12 cellular contexts compared by ENCODE assay signal in genomic region chr13:113545455-113545930, GRCh38. TPM values are rescaled to one million over a fixed set of nuclear protein-coding genes. Genes with fewer than 3 reads are reported as not detected.
DNase-seq lines count a peak whose midpoint lies in the region; ATAC-seq and TF ChIP-seq lines count a peak whose summit lies in the region.
"Had no signal": no experiment of that assay in that cellular context is flagged by ENCODE, and none has a peak within 500 bp of the region (broad histone marks: within the 10 kb centered on the region; RNA-seq: fewer than 3 reads in every experiment).

No MANE protein-coding gene starts in this region.

- peak overlapping the region in 1 of 2 experiments; percentile 99; a peak in 2 of 4 replicates for H3K27ac ChIP-seq in SK-N-SH (ENCODE audit: low read depth in 2 of 2, low read length in 1 of 2)
- H3K27ac ChIP-seq in lung (ENCODE audit: low read depth in 1 of 2, low read length in 1 of 2) = peak overlapping the region in 1 of 2 donors; percentile 2
- H3K27ac ChIP-seq in tibial nerve = peak overlapping the region in 3 of 4 donors; percentile 40 to 81 (median 80)

- peak; percentile 59 for DNase-seq in SK-N-SH
- DNase-seq in endothelial cell (ENCODE audit: low spot score) = no peak
- DNase-seq in lung (ENCODE audit: low spot score) = no peak
- no peak for DNase-seq in tibial nerve (ENCODE audit: low spot score in 2 of 2)
- DNase-seq in DMS79 treated with DMSO at 0.1 percent for 48 hours (lab: John Stamatoyannopoulos, UW) = no peak
- DNase-seq in 8988T = no peak
- no peak for DNase-seq in DMS 273 treated with DMSO at 0.1 percent for 48 hours (lab: John Stamatoyannopoulos, UW)
- DNase-seq: activated T-cell treated with anti-CD3 and anti-CD28 coated beads, Interleukin-2, amount 50 U/mL, for 4 hours; NCI-H2081 treated with DMSO at 0.1 percent for 48 hours had no signal

- H3K9me3 ChIP-seq in SK-N-SH (no peaks in the 10 kb centered on the region), lung (ENCODE audit: control insufficient read depth in 2 of 2, insufficient read depth in 1 of 2, low read length in 1 of 2) (peaks cover 0 to 3% of the 10 kb centered on the region in 2 donors), tibial nerve (no peaks in the 10 kb centered on the region)

- peak overlapping the region; percentile 69 for H3K4me3 Mint-ChIP-seq in endothelial cell (ENCODE audit: unreplicated experiment)
- H3K4me3 Mint-ChIP-seq: activated T-cell treated with anti-CD3 and anti-CD28 coated beads, Interleukin-2, amount 50 U/mL, for 4 hours had no signal

- H3K36me3 ChIP-seq in SK-N-SH (replicated peaks in 1 of 2; ENCODE audit: control insufficient read depth in 1 of 2, insufficient read depth in 2 of 2, low read length in 1 of 2) (peaks cover 13 to 23% of the 10 kb centered on the region in 2 experiments), lung (ENCODE audit: control insufficient read depth in 2 of 2, insufficient read depth in 2 of 2, low read length in 2 of 2) (peaks cover 4 to 18% of the 10 kb centered on the region in 2 donors), tibial nerve (peaks cover 0 to 46% (median 0%) of the 10 kb centered on the region in 3 donors)

- H3K36me3 Mint-ChIP-seq in endothelial cell (ENCODE audit: low read depth, unreplicated experiment) = peaks cover 39% of the 10 kb centered on the region

- H3K9ac ChIP-seq in SK-N-SH = no peak overlapping the region

- no peak for TF ChIP-seq CTCF in SK-N-SH (IDR thresholded peaks at IDR 0.05)
- no peak for TF ChIP-seq CTCF in endothelial cell (IDR thresholded peaks at IDR 0.05; ENCODE audit: unreplicated experiment)
- TF ChIP-seq CTCF in lung (IDR thresholded peaks at IDR 0.05; ENCODE audit: control extremely low read depth, extremely low read depth) = no peak
- TF ChIP-seq CTCF in tibial nerve (IDR thresholded peaks at IDR 0.05) = no peak

- ATAC-seq in SK-N-SH treated with all-trans-retinoic acid at 6 μM for 48 hours (no peak; the same call in 2 of the 3 replicates), lung (ENCODE audit: insufficient read depth, low FRiP score) (no peak)
- ATAC-seq: activated T-cell treated with anti-CD3 and anti-CD28 coated beads, Interleukin-2, amount 50 U/mL, for 4 hours; GM12878 had no signal

- WGBS in SK-N-SH (ENCODE audit: low lambda C conversion rate) = 95% methylated on average over 5 of the region's 5 CpGs
- WGBS in lung, 2 donors = 74 to 86% methylated on average over 5 of the region's 5 CpGs
- 45 to 54% methylated on average over 5 of the region's 5 CpGs for WGBS in tibial nerve, 2 donors

- H3K27me3 ChIP-seq in SK-N-SH (ENCODE audit: insufficient read depth) = no peaks in the 10 kb centered on the region
- no peaks in the 10 kb centered on the region for H3K27me3 ChIP-seq in lung (ENCODE audit: control insufficient read depth, insufficient read depth)
- H3K27me3 ChIP-seq in tibial nerve = no peaks in the 10 kb centered on the region
- H3K27me3 ChIP-seq: dorsolateral prefrontal cortex had no signal

- CTCF ChIA-PET in SK-N-SH (lab: Yijun Ruan, JAX) = interaction anchor here (0.7 to 4.8 kb wide), 5 partner anchors 16 to 152 kb away, joined by 3 to 39 read pairs (median 8); no protein-coding TSS in a partner anchor

- TF ChIP-seq EP300 in SK-N-SH (IDR thresholded peaks at IDR 0.05; ENCODE audit: borderline replicate concordance in 1 of 2, low read depth in 1 of 2, low read length in 1 of 2) = no peak
- no peak for TF ChIP-seq EP300 in tibial nerve (IDR thresholded peaks at IDR 0.05)

- H3K4me1 Mint-ChIP-seq in endothelial cell (ENCODE audit: unreplicated experiment) = peaks cover 47% of the 10 kb centered on the region

- H4K20me1 ChIP-seq in SK-N-SH (ENCODE audit: insufficient read depth) = peaks cover 60% of the 10 kb centered on the region

- TF ChIP-seq POLR2A in tibial nerve (IDR thresholded peaks at IDR 0.05) = no peak

- H3K4me1 ChIP-seq in SK-N-SH (ENCODE audit: control insufficient read depth in 1 of 2, insufficient read depth in 2 of 2, low read depth in 1 of 2, low read length in 1 of 2) = peaks cover 0 to 72% of the 10 kb centered on the region in 2 experiments; a peak in 2 of 4 replicates
- H3K4me1 ChIP-seq in lung (ENCODE audit: control insufficient read depth in 2 of 2, insufficient read depth in 2 of 2, low read length in 2 of 2) = peaks cover 9 to 15% of the 10 kb centered on the region in 2 donors
- H3K4me1 ChIP-seq in tibial nerve = peaks cover 0 to 44% (median 17%) of the 10 kb centered on the region in 4 donors

- H3K9me2 ChIP-seq in SK-N-SH = no peaks in the 10 kb centered on the region

- H3K27me3 Mint-ChIP-seq in endothelial cell (ENCODE audit: unreplicated experiment) = peaks cover 14% of the 10 kb centered on the region

- TF ChIP-seq RAD21 in SK-N-SH (IDR thresholded peaks at IDR 0.05; ENCODE audit: low read length) = no peak

- H3F3A ChIP-seq in SK-N-SH (replicated peaks; ENCODE audit: insufficient read depth) = no peaks in the 10 kb centered on the region

- POLR2A ChIA-PET in SK-N-SH (lab: Yijun Ruan, JAX) = interaction anchor here (1.0 kb wide), 1 partner anchor 56 kb away, joined by 4 read pairs; no protein-coding TSS in a partner anchor

- peak overlapping the region; percentile 97 for H3K27ac Mint-ChIP-seq in endothelial cell (ENCODE audit: unreplicated experiment)

- H3K4me2 ChIP-seq in SK-N-SH = no peak overlapping the region

- peaks cover 46% of the 10 kb centered on the region for H3K79me2 ChIP-seq in SK-N-SH (ENCODE audit: insufficient read depth)

- H3K9me3 Mint-ChIP-seq in endothelial cell (ENCODE audit: unreplicated experiment) = no peaks in the 10 kb centered on the region

- no peak overlapping the region for H3K4me3 ChIP-seq in SK-N-SH (ENCODE audit: low read depth in 2 of 2, low read length in 1 of 2)
- peak overlapping the region; percentile 27 for H3K4me3 ChIP-seq in lung
- no peak overlapping the region for H3K4me3 ChIP-seq in tibial nerve
- H3K4me3 ChIP-seq: dorsolateral prefrontal cortex, GM12878 had no signal

- no peak overlapping the region for H2AFZ ChIP-seq in SK-N-SH (ENCODE audit: low read depth)

TF ChIP-seq in SK-N-SH, 30 proteins besides CTCF, POLR2A, EP300 and RAD21:
- 0 out of 2 replicates have a peak, but pooled peaks have one; percentile 11 for TF ChIP-seq RCOR1 (IDR thresholded peaks at IDR 0.05; ENCODE audit: low read length)
- TF ChIP-seq, protein P1, sequence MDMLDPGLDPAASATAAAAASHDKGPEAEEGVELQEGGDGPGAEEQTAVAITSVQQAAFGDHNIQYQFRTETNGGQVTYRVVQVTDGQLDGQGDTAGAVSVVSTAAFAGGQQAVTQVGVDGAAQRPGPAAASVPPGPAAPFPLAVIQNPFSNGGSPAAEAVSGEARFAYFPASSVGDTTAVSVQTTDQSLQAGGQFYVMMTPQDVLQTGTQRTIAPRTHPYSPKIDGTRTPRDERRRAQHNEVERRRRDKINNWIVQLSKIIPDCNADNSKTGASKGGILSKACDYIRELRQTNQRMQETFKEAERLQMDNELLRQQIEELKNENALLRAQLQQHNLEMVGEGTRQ (IDR thresholded peaks at IDR 0.05; ENCODE audit: borderline replicate concordance, low read depth, low read length) = no peak
TF ChIP-seq in SK-N-SH: peak in this region for 1.

TF ChIP-seq in SK-N-SH treated with all-trans-retinoic acid at 6 μM for 48 hours, 23 proteins besides CTCF, POLR2A, EP300 and RAD21:
- TF ChIP-seq ARNTL (CRISPR knock-in tag; IDR thresholded peaks at IDR 0.05; ENCODE audit: borderline replicate concordance, low read depth) (no peak), ZFP30 (CRISPR knock-in tag; IDR thresholded peaks at IDR 0.05) (no peak)
- TF ChIP-seq, protein P2, sequence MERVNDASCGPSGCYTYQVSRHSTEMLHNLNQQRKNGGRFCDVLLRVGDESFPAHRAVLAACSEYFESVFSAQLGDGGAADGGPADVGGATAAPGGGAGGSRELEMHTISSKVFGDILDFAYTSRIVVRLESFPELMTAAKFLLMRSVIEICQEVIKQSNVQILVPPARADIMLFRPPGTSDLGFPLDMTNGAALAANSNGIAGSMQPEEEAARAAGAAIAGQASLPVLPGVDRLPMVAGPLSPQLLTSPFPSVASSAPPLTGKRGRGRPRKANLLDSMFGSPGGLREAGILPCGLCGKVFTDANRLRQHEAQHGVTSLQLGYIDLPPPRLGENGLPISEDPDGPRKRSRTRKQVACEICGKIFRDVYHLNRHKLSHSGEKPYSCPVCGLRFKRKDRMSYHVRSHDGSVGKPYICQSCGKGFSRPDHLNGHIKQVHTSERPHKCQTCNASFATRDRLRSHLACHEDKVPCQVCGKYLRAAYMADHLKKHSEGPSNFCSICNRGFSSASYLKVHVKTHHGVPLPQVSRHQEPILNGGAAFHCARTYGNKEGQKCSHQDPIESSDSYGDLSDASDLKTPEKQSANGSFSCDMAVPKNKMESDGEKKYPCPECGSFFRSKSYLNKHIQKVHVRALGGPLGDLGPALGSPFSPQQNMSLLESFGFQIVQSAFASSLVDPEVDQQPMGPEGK (CRISPR knock-in tag; IDR thresholded peaks at IDR 0.05; ENCODE audit: borderline replicate concordance) = no peak

RNA-seq across cellular contexts. Expression of gene TFDP1, which starts 39.1 kb away (rescaled TPM):
- 61.4 and 76.7 TPM in 2 replicates for polyA plus RNA-seq in SK-N-SH (2012; rRNA removed)
- 84.0 and 86.0 TPM in 2 replicates for polyA plus RNA-seq in SK-N-SH (2012; cell fraction: cytosol; rRNA removed)
- polyA plus RNA-seq in SK-N-SH (2012; cell fraction: nucleus; rRNA removed) = 70.1 and 82.8 TPM in 2 replicates
- total RNA-seq in endothelial cell (ENCODE audit: unreplicated experiment) = 65.8 TPM
- 10 to 100 TPM; 44.1 to 44.2 TPM for total RNA-seq in lung
- 10 to 100 TPM; 19.6 to 36.6 TPM for polyA plus RNA-seq in lung
- total RNA-seq in tibial nerve = 10 to 100 TPM; 19.2 to 45.3 (median 34.1) TPM

RNA-seq across cellular contexts. Expression of gene DCUN1D2, which starts 55.0 kb away (rescaled TPM):
- polyA plus RNA-seq in SK-N-SH (2012; rRNA removed) = 11.0 and 13.0 TPM in 2 replicates
- polyA plus RNA-seq in SK-N-SH (2012; cell fraction: cytosol; rRNA removed) = 7.2 and 7.4 TPM in 2 replicates
- 58.3 and 68.7 TPM in 2 replicates for polyA plus RNA-seq in SK-N-SH (2012; cell fraction: nucleus; rRNA removed)
- 23.9 TPM for total RNA-seq in endothelial cell (ENCODE audit: unreplicated experiment)
- 10 to 100 TPM; 15.8 to 21.1 TPM for total RNA-seq in lung
- polyA plus RNA-seq in lung = 10 to 100 TPM in 1 of 2 donors, 1 to 10 TPM in 1; 6.9 to 11.9 TPM
- total RNA-seq in tibial nerve = 10 to 100 TPM; 16.3 to 28.0 (median 21.0) TPM
